Comparison of ENCODE assay signal across 17 cellular contexts in genomic region chr22:41215926-41216325, GRCh38. TPM values are rescaled to one million over a fixed set of nuclear protein-coding genes. Genes with fewer than 3 reads are reported as not detected.
A peak's percentile ranks its signal among the peaks of the same experiment; 100 is the strongest.
DNase-seq lines count a peak whose midpoint lies in the region; ATAC-seq and TF ChIP-seq lines count a peak whose summit lies in the region.
"Had no signal": no experiment of that assay in that cellular context is flagged by ENCODE, and none has a peak within 500 bp of the region (broad histone marks: within the 10 kb centered on the region; RNA-seq: fewer than 3 reads in every experiment).

No MANE protein-coding gene starts in this region.

- H3K27ac Mint-ChIP-seq in T-helper 17 cell = peak overlapping the region; percentile 37
- H3K27ac Mint-ChIP-seq: B cell had no signal

- H3K27me3 Mint-ChIP-seq in T-helper 17 cell = no peaks in the 10 kb centered on the region
- H3K27me3 Mint-ChIP-seq: B cell had no signal

- H3K27me3 ChIP-seq in heart left ventricle (no peaks in the 10 kb centered on the region), gastroesophageal sphincter (no peaks in the 10 kb centered on the region), upper lobe of right lung (no peaks in the 10 kb centered on the region)

- peaks cover 13% of the 10 kb centered on the region for H3K4me1 Mint-ChIP-seq in T-helper 17 cell

- 71 to 89% (median 73%) methylated on average over 7 of the region's 7 CpGs for WGBS in heart left ventricle, 4 donors
- WGBS in gastroesophageal sphincter (ENCODE audit: low coverage in 1 of 2), 2 donors = 100% methylated on average over 2 of the region's 7 CpGs; no CpG with 5 or more reads in 1 of the 2 donors

- intact Hi-C loops in heart left ventricle (cut with DNase I) (no loop called here), cardiac septum (cut with DNase I) (no loop called here), upper lobe of right lung (cut with DNase I) (no loop called here)

- H3K27ac ChIP-seq in heart left ventricle (peak overlapping the region in 10 of 12 donors; percentile 28 to 93 (median 86)), gastroesophageal sphincter (peak overlapping the region in 3 of 4 donors; percentile 82 to 88 (median 86)), upper lobe of right lung (peak overlapping the region; percentile 81)

- no peaks in the 10 kb centered on the region for H3K9me3 ChIP-seq in heart left ventricle
- no peaks in the 10 kb centered on the region for H3K9me3 ChIP-seq in T-helper 17 cell (ENCODE audit: control insufficient read depth, low read length, poor library complexity, severe bottlenecking)
- no peaks in the 10 kb centered on the region for H3K9me3 ChIP-seq in gastroesophageal sphincter
- H3K9me3 ChIP-seq in upper lobe of right lung = no peaks in the 10 kb centered on the region

- peaks cover 2% of the 10 kb centered on the region for H3K36me3 Mint-ChIP-seq in T-helper 17 cell (ENCODE audit: low read depth)

- TF ChIP-seq POLR2A in heart left ventricle (IDR thresholded peaks at IDR 0.05) (no peak), gastroesophageal sphincter (IDR thresholded peaks at IDR 0.05) (no peak)

- H3K36me3 ChIP-seq in heart left ventricle (peaks cover 2 to 67% (median 49%) of the 10 kb centered on the region in 9 donors), gastroesophageal sphincter (peaks cover 0 to 64% of the 10 kb centered on the region in 2 donors), upper lobe of right lung (peaks cover 34% of the 10 kb centered on the region)

- H3K4me3 Mint-ChIP-seq in T-helper 17 cell = no peak overlapping the region
- H3K4me3 Mint-ChIP-seq: B cell, H9 had no signal

- H3K4me1 ChIP-seq in heart left ventricle (peaks cover 0 to 32% (median 23%) of the 10 kb centered on the region in 12 donors), gastroesophageal sphincter (peaks cover 0 to 30% (median 14%) of the 10 kb centered on the region in 3 donors), upper lobe of right lung (peaks cover 20% of the 10 kb centered on the region)

- TF ChIP-seq EP300 in gastroesophageal sphincter (IDR thresholded peaks at IDR 0.05) = no peak

- DNase-seq in heart left ventricle (no peak), cardiac septum (ENCODE audit: low spot score) (no peak), T-helper 17 cell (no peak), upper lobe of right lung (no peak), DMS79 (lab: John Stamatoyannopoulos, UW) (no peak), NCI-H510A (lab: John Stamatoyannopoulos, UW) (no peak)
- DNase-seq: amygdala; caudate nucleus; effector CD8-positive, alpha-beta T cell; H9; NCI-H1105 treated with DMSO at 0.1 percent for 48 hours; NCI-H2081 treated with DMSO at 0.1 percent for 48 hours; NCI-H524; nucleus accumbens; RPMI8226 had no signal

- peak overlapping the region in 8 of 12 donors; percentile 4 to 54 (median 38) for H3K4me3 ChIP-seq in heart left ventricle
- no peak overlapping the region for H3K4me3 ChIP-seq in gastroesophageal sphincter
- H3K4me3 ChIP-seq in upper lobe of right lung = no peak overlapping the region

- ATAC-seq in heart left ventricle (no peak), T-helper 17 cell (no peak), gastroesophageal sphincter (no peak), upper lobe of right lung (no peak)

- TF ChIP-seq CTCF in heart left ventricle (IDR thresholded peaks at IDR 0.05) = no peak
- TF ChIP-seq CTCF in gastroesophageal sphincter (IDR thresholded peaks at IDR 0.05) = no peak
- no peak for TF ChIP-seq CTCF in upper lobe of right lung (IDR thresholded peaks at IDR 0.05)

RNA-seq across cellular contexts. Expression of gene L3MBTL2, which starts 10.8 kb away (rescaled TPM):
- total RNA-seq in heart left ventricle (10 to 100 TPM; 10.1 to 21.2 (median 14.6) TPM), cardiac septum (14.2 TPM), T-helper 17 cell (10 to 100 TPM; 28.9 to 31.1 TPM), gastroesophageal sphincter (10 to 100 TPM; 11.9 to 27.5 (median 21.6) TPM), upper lobe of right lung (24.0 TPM)
- polyA plus RNA-seq in heart left ventricle = 10 to 100 TPM in 1 of 2 donors, 1 to 10 TPM in 1; 7.3 to 25.7 TPM

RNA-seq across cellular contexts. Expression of gene CHADL, which starts 24.8 kb away (rescaled TPM):
- total RNA-seq in heart left ventricle (10 to 100 TPM in 5 of 9 donors, 1 to 10 TPM in 4; 5.6 to 20.6 (median 10.7) TPM), cardiac septum (2.9 TPM), T-helper 17 cell (1 to 10 TPM; 1.6 to 3.5 TPM), gastroesophageal sphincter (10 to 100 TPM in 1 of 4 donors, 1 to 10 TPM in 3; 5.9 to 12.6 (median 7.4) TPM), upper lobe of right lung (3.4 TPM)
- 10 to 100 TPM in 1 of 2 donors, 1 to 10 TPM in 1; 3.9 to 31.2 TPM for polyA plus RNA-seq in heart left ventricle

Comparison
In these comparisons a context has a peak if more than half of its experiments do, and no peak if none do; other contexts are left out.
1. H3K4me3 ChIP-seq: peak in heart left ventricle (8 of 12); none in gastroesophageal sphincter (0 of 2) and upper lobe of right lung (single experiment).
2. Peak in every context shown above with its lines, with median percentiles within 50 percentile points of each other: H3K27ac ChIP-seq.